ENCODE assay signal across 1 cellular context in genomic region chr6:68094070-68094469, GRCh38.
TF ChIP-seq lines count a peak whose summit lies in the region.

No MANE protein-coding gene starts in this region.

TF ChIP-seq in GM12878, 131 proteins besides CTCF, POLR2A, EP300 and RAD21 (continued from another document):
- TF ChIP-seq RCOR1 (conservative IDR thresholded peaks at IDR 0.05; ENCODE audit: low read depth, low read length): no peak
- no peak for TF ChIP-seq BCL11A (IDR thresholded peaks at IDR 0.05; ENCODE audit: low read depth, low read length)
- TF ChIP-seq ASH2L (IDR thresholded peaks at IDR 0.05; ENCODE audit: borderline replicate concordance, low read depth): no peak
- 0 out of 2 replicates have a peak, but pooled peaks have one; percentile 25 for TF ChIP-seq CREM (IDR thresholded peaks at IDR 0.05; ENCODE audit: low read depth)
- no peak for TF ChIP-seq MYC (IDR thresholded peaks at IDR 0.05; ENCODE audit: insufficient read depth, insufficient read length, insufficient replicate concordance, low read length, severe bottlenecking)
- TF ChIP-seq HCFC1 (IDR thresholded peaks at IDR 0.05; ENCODE audit: low read length): no peak
- peak; percentile 55 to 73; a peak in 3 of 4 replicates for TF ChIP-seq IKZF2 (IDR thresholded peaks at IDR 0.05)
- no peak for TF ChIP-seq CBFB (IDR thresholded peaks at IDR 0.05; ENCODE audit: low read depth)
- TF ChIP-seq MEF2A (IDR thresholded peaks at IDR 0.05; ENCODE audit: insufficient read depth, low read depth, low read length): 0 out of 2 replicates have a peak, but pooled peaks have one; percentile 22
- no peak for TF ChIP-seq FOXK2 (IDR thresholded peaks at IDR 0.05)
- no peak for TF ChIP-seq IRF5 (IDR thresholded peaks at IDR 0.05; ENCODE audit: borderline replicate concordance)
- TF ChIP-seq RBBP5 (conservative IDR thresholded peaks at IDR 0.05): no peak
- no peak for TF ChIP-seq NBN (IDR thresholded peaks at IDR 0.05)
- 0 out of 2 replicates have a peak, but pooled peaks have one; percentile 26 for TF ChIP-seq BMI1 (IDR thresholded peaks at IDR 0.05; ENCODE audit: borderline replicate concordance)
- peak; percentile 91 for TF ChIP-seq SPI1 (IDR thresholded peaks at IDR 0.05; ENCODE audit: borderline replicate concordance, insufficient read depth, low read depth, low read length)
- TF ChIP-seq ZBED1 (IDR thresholded peaks at IDR 0.05; ENCODE audit: borderline replicate concordance): no peak
- no peak for TF ChIP-seq USF1 (IDR thresholded peaks at IDR 0.05; ENCODE audit: borderline replicate concordance, extremely low read length, insufficient read depth, low read depth, low read length)
- TF ChIP-seq FOXM1 (IDR thresholded peaks at IDR 0.05; ENCODE audit: low read depth, low read length): 0 out of 2 replicates have a peak, but pooled peaks have one; percentile 29
- no peak for TF ChIP-seq BCL3 (IDR thresholded peaks at IDR 0.05; ENCODE audit: borderline replicate concordance, insufficient read depth, low read depth, low read length, poor library complexity, severe bottlenecking)
- TF ChIP-seq SP1 (IDR thresholded peaks at IDR 0.05; ENCODE audit: low read depth, low read length): no peak
- TF ChIP-seq JUND (IDR thresholded peaks at IDR 0.05; ENCODE audit: low read depth, low read length): no peak
- no peak for TF ChIP-seq PAX8 (IDR thresholded peaks at IDR 0.05)
- TF ChIP-seq ZBTB40 (IDR thresholded peaks at IDR 0.05; ENCODE audit: borderline replicate concordance): no peak
- no peak for TF ChIP-seq ZBTB11 (CRISPR knock-in tag; IDR thresholded peaks at IDR 0.05)
- no peak for TF ChIP-seq ETV6 (conservative IDR thresholded peaks at IDR 0.05 in 1 of 2, IDR thresholded peaks at IDR 0.05 in 1 of 2; ENCODE audit: borderline replicate concordance in 1 of 2, low read depth in 1 of 2)
- no peak for TF ChIP-seq STAT3 (IDR thresholded peaks at IDR 0.05; ENCODE audit: low read depth, low read length)
- TF ChIP-seq ATF2 (IDR thresholded peaks at IDR 0.05; ENCODE audit: low read length): peak; percentile 45; the same call in 1 of the 2 replicates
- TF ChIP-seq SMARCA5 (IDR thresholded peaks at IDR 0.05): no peak
- peak; percentile 37; the same call in 1 of the 2 replicates for TF ChIP-seq RUNX3 (IDR thresholded peaks at IDR 0.05; ENCODE audit: low read length)
- no peak for TF ChIP-seq TBL1XR1 (IDR thresholded peaks at IDR 0.05; ENCODE audit: low read depth, low read length)
- TF ChIP-seq TAF1 (IDR thresholded peaks at IDR 0.05; ENCODE audit: borderline replicate concordance, low read depth, low read length): no peak
- 0 out of 2 replicates have a peak, but pooled peaks have one; percentile 22 for TF ChIP-seq IRF4 (IDR thresholded peaks at IDR 0.05; ENCODE audit: low read depth, low read length)
- 0 out of 2 replicates have a peak, but pooled peaks have one; percentile 40 for TF ChIP-seq DPF2 (IDR thresholded peaks at IDR 0.05)
- no peak for TF ChIP-seq PRDM15 (CRISPR knock-in tag; IDR thresholded peaks at IDR 0.05)
- no peak for TF ChIP-seq ZNF622 (IDR thresholded peaks at IDR 0.05)
- no peak for TF ChIP-seq POU2F2 (IDR thresholded peaks at IDR 0.05; ENCODE audit: borderline replicate concordance, low read depth, low read length)
- no peak for TF ChIP-seq ZNF384 (IDR thresholded peaks at IDR 0.05; ENCODE audit: borderline replicate concordance, low read depth, low read length)
- peak; percentile 81 for TF ChIP-seq NFIC (IDR thresholded peaks at IDR 0.05; ENCODE audit: low read depth, low read length)
- no peak for TF ChIP-seq ZSCAN29 (IDR thresholded peaks at IDR 0.05)
- no peak for TF ChIP-seq SMAD5 (IDR thresholded peaks at IDR 0.05; ENCODE audit: low read depth)
- no peak for TF ChIP-seq E2F4 (IDR thresholded peaks at IDR 0.05; ENCODE audit: low read depth, low read length)
- TF ChIP-seq NFYA (IDR thresholded peaks at IDR 0.05; ENCODE audit: borderline replicate concordance, low read depth, low read length): no peak
- TF ChIP-seq CHD1 (IDR thresholded peaks at IDR 0.05; ENCODE audit: low read depth, low read length): no peak
- no peak for TF ChIP-seq ATF7 (IDR thresholded peaks at IDR 0.05; ENCODE audit: low read depth)
- TF ChIP-seq PML (IDR thresholded peaks at IDR 0.05; ENCODE audit: low read length): no peak
- TF ChIP-seq TCF3 (IDR thresholded peaks at IDR 0.05; ENCODE audit: borderline replicate concordance, insufficient read depth, low read depth, low read length): no peak
- no peak for TF ChIP-seq YBX1 (IDR thresholded peaks at IDR 0.05)
- no peak for TF ChIP-seq SMC3 (IDR thresholded peaks at IDR 0.05; ENCODE audit: borderline replicate concordance, low read length)
- no peak for TF ChIP-seq MXI1 (IDR thresholded peaks at IDR 0.05; ENCODE audit: low read depth, low read length)
